ENCODE assay signal across 1 cellular context in the genomic region with DNA sequence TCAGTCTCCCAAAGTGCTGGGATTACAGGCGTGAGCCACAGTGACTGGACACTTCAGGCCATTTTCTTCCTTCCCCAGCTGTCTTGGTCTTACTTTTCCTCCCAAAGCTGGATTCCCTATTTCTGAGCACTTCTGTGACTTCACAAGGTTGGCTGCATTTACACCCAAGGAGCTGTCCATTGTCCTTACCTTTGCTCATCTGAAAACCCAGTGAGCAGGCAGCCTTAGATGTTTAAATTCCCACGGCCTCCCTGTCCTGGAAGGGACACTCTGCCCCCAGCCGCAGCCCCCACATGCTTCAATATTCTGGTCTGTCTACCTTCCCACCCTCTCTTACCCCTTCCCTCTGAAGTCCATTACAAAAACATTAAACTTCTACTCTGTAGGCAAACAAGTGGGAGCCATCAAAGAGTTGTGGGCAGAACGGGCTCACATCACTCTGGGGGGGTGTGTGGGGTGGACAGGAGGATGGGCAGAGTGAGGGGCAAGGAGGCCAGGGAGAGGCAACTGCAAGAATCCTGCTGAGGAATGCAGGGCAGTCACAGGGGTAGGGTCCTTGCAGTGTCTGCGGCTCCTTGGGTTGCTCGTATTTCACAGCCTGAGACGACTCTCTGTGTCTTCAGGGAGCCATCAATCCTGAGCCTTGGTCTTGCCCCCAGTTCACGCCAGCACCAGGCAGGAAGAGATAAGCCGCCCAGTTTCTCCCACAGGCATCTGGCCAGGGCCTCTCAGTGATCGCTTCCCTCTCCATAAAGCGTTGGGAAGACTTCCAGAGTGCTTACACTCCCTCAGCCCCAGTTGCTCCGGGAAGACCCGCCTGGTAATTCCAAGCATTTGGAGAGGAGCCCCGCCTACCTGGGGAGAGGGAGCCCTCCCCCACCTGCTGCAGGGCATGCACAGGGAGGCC.
A peak's percentile ranks its signal among the peaks of the same experiment; 100 is the strongest.
TF ChIP-seq lines count a peak whose summit lies in the region.

No MANE protein-coding gene starts in this region.

TF ChIP-seq in WTC11, 78 proteins besides CTCF, POLR2A, EP300 and RAD21 (continued from another document):
- 0 out of 2 replicates have a peak, but pooled peaks have one; percentile 23 for TF ChIP-seq ARID4B (CRISPR knock-in tag; IDR thresholded peaks at IDR 0.05; ENCODE audit: borderline replicate concordance)
- no peak for TF ChIP-seq ZNF532 (CRISPR knock-in tag; IDR thresholded peaks at IDR 0.05; ENCODE audit: borderline replicate concordance)
- TF ChIP-seq, protein P1, sequence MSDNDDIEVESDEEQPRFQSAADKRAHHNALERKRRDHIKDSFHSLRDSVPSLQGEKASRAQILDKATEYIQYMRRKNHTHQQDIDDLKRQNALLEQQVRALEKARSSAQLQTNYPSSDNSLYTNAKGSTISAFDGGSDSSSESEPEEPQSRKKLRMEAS (CRISPR knock-in tag; IDR thresholded peaks at IDR 0.05) = no peak
- no peak for TF ChIP-seq NR2C2 (CRISPR knock-in tag; IDR thresholded peaks at IDR 0.05)
- TF ChIP-seq SOX15 (CRISPR knock-in tag; IDR thresholded peaks at IDR 0.05) = no peak
- 0 out of 2 replicates have a peak, but pooled peaks have one; percentile 31 for TF ChIP-seq ZNF121 (CRISPR knock-in tag; IDR thresholded peaks at IDR 0.05)
- TF ChIP-seq, protein P2, sequence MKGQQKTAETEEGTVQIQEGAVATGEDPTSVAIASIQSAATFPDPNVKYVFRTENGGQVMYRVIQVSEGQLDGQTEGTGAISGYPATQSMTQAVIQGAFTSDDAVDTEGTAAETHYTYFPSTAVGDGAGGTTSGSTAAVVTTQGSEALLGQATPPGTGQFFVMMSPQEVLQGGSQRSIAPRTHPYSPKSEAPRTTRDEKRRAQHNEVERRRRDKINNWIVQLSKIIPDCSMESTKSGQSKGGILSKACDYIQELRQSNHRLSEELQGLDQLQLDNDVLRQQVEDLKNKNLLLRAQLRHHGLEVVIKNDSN (CRISPR knock-in tag; IDR thresholded peaks at IDR 0.05) = peak; percentile 14; the same call in 1 of the 2 replicates
- peak; percentile 26; the same call in 1 of the 2 replicates for TF ChIP-seq FOXK1 (CRISPR knock-in tag; IDR thresholded peaks at IDR 0.05)
- TF ChIP-seq, protein P3, sequence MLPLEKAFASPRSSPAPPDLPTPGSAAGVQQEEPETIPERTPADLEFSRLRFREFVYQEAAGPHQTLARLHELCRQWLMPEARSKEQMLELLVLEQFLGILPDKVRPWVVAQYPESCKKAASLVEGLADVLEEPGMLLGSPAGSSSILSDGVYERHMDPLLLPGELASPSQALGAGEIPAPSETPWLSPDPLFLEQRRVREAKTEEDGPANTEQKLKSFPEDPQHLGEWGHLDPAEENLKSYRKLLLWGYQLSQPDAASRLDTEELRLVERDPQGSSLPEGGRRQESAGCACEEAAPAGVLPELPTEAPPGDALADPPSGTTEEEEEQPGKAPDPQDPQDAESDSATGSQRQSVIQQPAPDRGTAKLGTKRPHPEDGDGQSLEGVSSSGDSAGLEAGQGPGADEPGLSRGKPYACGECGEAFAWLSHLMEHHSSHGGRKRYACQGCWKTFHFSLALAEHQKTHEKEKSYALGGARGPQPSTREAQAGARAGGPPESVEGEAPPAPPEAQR (CRISPR knock-in tag; IDR thresholded peaks at IDR 0.05) = no peak
- TF ChIP-seq, protein P4, sequence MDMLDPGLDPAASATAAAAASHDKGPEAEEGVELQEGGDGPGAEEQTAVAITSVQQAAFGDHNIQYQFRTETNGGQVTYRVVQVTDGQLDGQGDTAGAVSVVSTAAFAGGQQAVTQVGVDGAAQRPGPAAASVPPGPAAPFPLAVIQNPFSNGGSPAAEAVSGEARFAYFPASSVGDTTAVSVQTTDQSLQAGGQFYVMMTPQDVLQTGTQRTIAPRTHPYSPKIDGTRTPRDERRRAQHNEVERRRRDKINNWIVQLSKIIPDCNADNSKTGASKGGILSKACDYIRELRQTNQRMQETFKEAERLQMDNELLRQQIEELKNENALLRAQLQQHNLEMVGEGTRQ (CRISPR knock-in tag; IDR thresholded peaks at IDR 0.05) = 0 out of 2 replicates have a peak, but pooled peaks have one; percentile 2
- TF ChIP-seq HMGXB4 (CRISPR knock-in tag; IDR thresholded peaks at IDR 0.05) = no peak
TF ChIP-seq in WTC11: peak in this region for 8.
